Comparison of ENCODE assay signal across 12 cellular contexts in genomic region chr22:29704528-29705285, GRCh38. TPM values are rescaled to one million over a fixed set of nuclear protein-coding genes. Genes with fewer than 3 reads are reported as not detected.
DNase-seq lines count a peak whose midpoint lies in the region; ATAC-seq, FAIRE-seq and TF ChIP-seq lines count a peak whose summit lies in the region.
"Had no signal": no experiment of that assay in that cellular context is flagged by ENCODE, and none has a peak within 500 bp of the region (broad histone marks: within the 10 kb centered on the region; RNA-seq: fewer than 3 reads in every experiment).

No MANE protein-coding gene starts in this region.

- no peaks in the 10 kb centered on the region for H3K9me3 ChIP-seq in small intestine (ENCODE audit: control insufficient read depth, low read depth)

- H3K27ac ChIP-seq in small intestine (ENCODE audit: low read depth in 1 of 2, low read length in 1 of 2): no peak overlapping the region
- H3K27ac ChIP-seq: 22Rv1 had no signal

- no peaks in the 10 kb centered on the region for H3K27me3 ChIP-seq in small intestine (ENCODE audit: control insufficient read depth in 2 of 2, insufficient read depth in 2 of 2, low read length in 2 of 2)

- no peak for FAIRE-seq in small intestine (lab: Jason Lieb, UNC)

- ATAC-seq in HG02588 (IDR thresholded peaks at IDR 0.05; ENCODE audit: unreplicated experiment): no peak

- H3K4me3 ChIP-seq in fibroblast of mammary gland (ENCODE audit: control insufficient read depth, low read depth, low read length): no peak overlapping the region
- H3K4me3 ChIP-seq in small intestine (ENCODE audit: low read depth in 1 of 2, low read length in 2 of 2): no peak overlapping the region

- H3K36me3 ChIP-seq in small intestine (ENCODE audit: control insufficient read depth in 2 of 2, insufficient read depth in 2 of 2, low read length in 2 of 2): no peaks in the 10 kb centered on the region

- DNase-seq in DMS 273 (lab: John Stamatoyannopoulos, UW; ENCODE audit: unreplicated experiment): peak; percentile 75
- DNase-seq in DMS 273 treated with DMSO at 0.1 percent for 48 hours (lab: John Stamatoyannopoulos, UW): no peak
- peak; percentile 23 for DNase-seq in NCI-H774 (lab: John Stamatoyannopoulos, UW)
- DNase-seq in fibroblast of mammary gland (ENCODE audit: low read depth): peak; percentile 30
- peak; percentile 21 for DNase-seq in renal cortical epithelial cell (ENCODE audit: low read depth)
- no peak for DNase-seq in small intestine
- DNase-seq in NOMO-1 treated with dmso at 0.1 percent for 144 hours (lab: John Stamatoyannopoulos, UW; ENCODE audit: unreplicated experiment): no peak
- DNase-seq: NCI-H524 treated with DMSO at 0.1 percent for 48 hours; nephron progenitor cell; stimulated activated CD8-positive, alpha-beta memory T cell treated with anti-CD3 and anti-CD28 coated beads, Interleukin-4, amount 100 ng/mL, for 48 hours had no signal

- 8 to 23% (median 20%) methylated on average over 14 of the region's 14 CpGs for WGBS in small intestine, 3 donors

- no peak for TF ChIP-seq CTCF in fibroblast of mammary gland (conservative IDR thresholded peaks at IDR 0.05; ENCODE audit: control insufficient read depth, insufficient read depth, low read depth, low read length)

- no peaks in the 10 kb centered on the region for H3K4me1 ChIP-seq in small intestine (ENCODE audit: control insufficient read depth in 2 of 2, insufficient read depth in 1 of 2, low read depth in 1 of 2, low read length in 1 of 2)

RNA-seq across cellular contexts. Expression of gene CABP7, which starts 15.1 kb away (rescaled TPM):
- total RNA-seq in renal cortical epithelial cell: 0.10 TPM in 1 of 2 replicates, not detected in the other
- 1 to 10 TPM in 1 of 3 donors, under 1 TPM in 2; 0.27 to 1.8 (median 0.89) TPM for polyA plus RNA-seq in small intestine

Comparison
In these comparisons a context has a peak if more than half of its experiments do, and no peak if none do; other contexts are left out.
1. DNase-seq: peak in DMS 273 (single experiment), NCI-H774 (single experiment), fibroblast of mammary gland (single experiment) and renal cortical epithelial cell (single experiment); none in DMS 273 treated with DMSO at 0.1 percent for 48 hours (single experiment), small intestine (single experiment) and NOMO-1 treated with dmso at 0.1 percent for 144 hours (single experiment).